Comparison of ENCODE assay signal across 1 cellular context in the genomic region with DNA sequence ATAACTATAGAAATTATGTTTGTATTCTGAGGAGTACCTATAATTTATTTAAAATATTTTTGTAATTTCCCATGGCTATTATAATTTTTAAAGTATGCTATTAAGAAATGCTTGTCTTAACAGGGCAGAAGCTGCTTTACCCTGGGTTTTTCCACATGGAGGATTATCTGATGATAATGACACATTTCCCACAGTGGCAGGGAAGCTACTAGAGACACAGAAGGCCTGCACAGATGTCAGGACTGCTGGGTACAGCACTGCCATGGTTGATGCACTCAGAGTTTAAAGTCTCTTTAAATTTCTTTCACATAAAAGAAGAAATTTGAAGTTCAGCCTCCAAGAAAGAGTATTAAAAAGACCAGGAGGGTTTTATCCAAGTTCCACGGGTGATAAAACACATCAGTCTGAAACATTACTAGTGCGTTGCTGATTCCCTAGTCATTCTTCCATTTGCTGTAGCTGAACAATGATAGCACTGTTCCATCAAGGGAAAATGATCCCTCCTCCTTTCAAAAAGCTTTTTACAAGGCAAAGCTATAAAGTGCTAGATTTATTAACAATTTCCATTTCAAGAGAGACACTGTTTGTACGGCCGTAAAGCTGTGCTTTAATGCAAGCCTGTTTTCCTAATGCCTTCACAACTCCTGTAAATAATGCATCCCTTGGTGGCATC.
TF ChIP-seq lines count a peak whose summit lies in the region.

No MANE protein-coding gene starts in this region.

TF ChIP-seq in H1, 55 proteins besides CTCF, POLR2A, EP300 and RAD21:
- no peak for TF ChIP-seq SIRT6 (IDR thresholded peaks at IDR 0.05; ENCODE audit: low read length)
- TF ChIP-seq TAF7 (optimal IDR thresholded peaks at IDR 0.05; ENCODE audit: borderline replicate concordance, low read depth, low read length), result no peak
- TF ChIP-seq POU5F1 (IDR thresholded peaks at IDR 0.05; ENCODE audit: low read depth, low read length), result no peak
- TF ChIP-seq CHD1 (IDR thresholded peaks at IDR 0.05; ENCODE audit: low read depth, low read length), result no peak
- TF ChIP-seq, protein P1, sequence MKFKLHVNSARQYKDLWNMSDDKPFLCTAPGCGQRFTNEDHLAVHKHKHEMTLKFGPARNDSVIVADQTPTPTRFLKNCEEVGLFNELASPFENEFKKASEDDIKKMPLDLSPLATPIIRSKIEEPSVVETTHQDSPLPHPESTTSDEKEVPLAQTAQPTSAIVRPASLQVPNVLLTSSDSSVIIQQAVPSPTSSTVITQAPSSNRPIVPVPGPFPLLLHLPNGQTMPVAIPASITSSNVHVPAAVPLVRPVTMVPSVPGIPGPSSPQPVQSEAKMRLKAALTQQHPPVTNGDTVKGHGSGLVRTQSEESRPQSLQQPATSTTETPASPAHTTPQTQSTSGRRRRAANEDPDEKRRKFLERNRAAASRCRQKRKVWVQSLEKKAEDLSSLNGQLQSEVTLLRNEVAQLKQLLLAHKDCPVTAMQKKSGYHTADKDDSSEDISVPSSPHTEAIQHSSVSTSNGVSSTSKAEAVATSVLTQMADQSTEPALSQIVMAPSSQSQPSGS (IDR thresholded peaks at IDR 0.05; ENCODE audit: low read length), result no peak
- TF ChIP-seq SP4 (IDR thresholded peaks at IDR 0.05; ENCODE audit: low read length), result no peak
- TF ChIP-seq USF2 (IDR thresholded peaks at IDR 0.05; ENCODE audit: low read length), result no peak
- TF ChIP-seq MAX (IDR thresholded peaks at IDR 0.05), result no peak
- no peak for TF ChIP-seq HDAC6 (IDR thresholded peaks at IDR 0.05; ENCODE audit: low read depth, low read length)
